Comparison of ENCODE assay signal across 9 cellular contexts in the genomic region with DNA sequence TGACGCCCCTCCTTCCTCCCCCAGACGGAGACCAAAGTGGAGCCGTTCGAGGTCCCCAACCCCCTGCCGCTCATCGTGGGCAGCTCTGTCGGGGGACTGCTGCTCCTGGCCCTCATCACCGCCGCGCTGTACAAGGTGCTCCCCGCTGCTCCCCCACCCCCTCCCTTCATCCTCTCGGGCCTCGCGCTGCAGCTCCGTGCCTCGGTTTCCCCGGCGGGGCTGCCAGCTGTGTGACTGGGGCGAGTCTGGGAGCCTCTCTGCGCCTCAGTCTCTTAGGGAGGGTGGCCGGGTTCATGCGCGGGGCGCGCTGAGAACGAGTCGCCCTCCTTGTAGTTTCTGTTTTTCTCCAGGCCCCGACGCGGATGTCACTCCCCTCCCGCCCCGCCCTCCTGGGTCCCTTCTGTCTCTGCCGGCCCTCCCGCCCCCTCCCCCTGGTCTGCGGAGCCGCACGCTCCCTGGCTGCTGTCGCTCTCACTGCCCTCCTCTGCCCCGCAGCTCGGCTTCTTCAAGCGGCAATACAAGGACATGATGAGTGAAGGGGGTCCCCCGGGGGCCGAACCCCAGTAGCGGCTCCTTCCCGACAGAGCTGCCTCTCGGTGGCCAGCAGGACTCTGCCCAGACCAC. TPM values are rescaled to one million over a fixed set of nuclear protein-coding genes. Genes with fewer than 3 reads are reported as not detected.
DNase-seq lines count a peak whose midpoint lies in the region; ATAC-seq and TF ChIP-seq lines count a peak whose summit lies in the region.
"Had no signal": no experiment of that assay in that cellular context is flagged by ENCODE, and none has a peak within 500 bp of the region (broad histone marks: within the 10 kb centered on the region; RNA-seq: fewer than 3 reads in every experiment).

No MANE protein-coding gene starts in this region.

- no peak overlapping the region for H3K27ac ChIP-seq in GM23338 (ENCODE audit: low read depth)
- no peak overlapping the region for H3K27ac ChIP-seq in esophagus (ENCODE audit: low read depth in 2 of 2, low read length in 1 of 2)
- peak overlapping the region in 4 of 8 donors; percentile 8 to 55 (median 37) for H3K27ac ChIP-seq in spleen
- H3K27ac ChIP-seq: epithelial cell of prostate had no signal

- no peak overlapping the region for H3K27ac Mint-ChIP-seq in GM23338

- H3K79me2 ChIP-seq in GM23338 (replicated peaks; ENCODE audit: insufficient read depth) = no peaks in the 10 kb centered on the region

- peak; percentile 67 for DNase-seq in GM23338 (ENCODE audit: low spot score)
- peak; percentile 9 to 28 for DNase-seq in activated CD4-positive, alpha-beta T cell treated with anti-CD3 and anti-CD28 coated beads for 4 hours
- DNase-seq in spleen = peak; percentile 84
- no peak for DNase-seq in nucleus accumbens (lab: John Stamatoyannopoulos, UW)
- DNase-seq in NCI-H1694 (lab: John Stamatoyannopoulos, UW) = no peak

- no peak for TF ChIP-seq POLR2A in spleen (IDR thresholded peaks at IDR 0.05)

- peaks cover 36% of the 10 kb centered on the region for H3K27me3 Mint-ChIP-seq in GM23338 (ENCODE audit: insufficient read depth, low read depth, poor library complexity)

- peak; percentile 53 for ATAC-seq in GM23338
- no peak for ATAC-seq in HG03175 (IDR thresholded peaks at IDR 0.05; ENCODE audit: unreplicated experiment)

- H3K9me3 ChIP-seq in esophagus (ENCODE audit: control insufficient read depth in 2 of 2, insufficient read depth in 1 of 2, low read depth in 1 of 2, low read length in 1 of 2) = peaks cover 0 to 6% of the 10 kb centered on the region in 2 donors
- no peaks in the 10 kb centered on the region for H3K9me3 ChIP-seq in spleen

- H3K4me3 ChIP-seq in GM23338 (peak overlapping the region; percentile 54), esophagus (ENCODE audit: low read depth in 1 of 2, low read length in 2 of 2) (peak overlapping the region; percentile 43 to 46), spleen (peak overlapping the region; percentile 23 to 74 (median 37))

- intact Hi-C loops in spleen (cut with DNase I; ENCODE audit: low total_unique reads) = no loop called here

- peak overlapping the region; percentile 69 for H3K4me3 Mint-ChIP-seq in GM23338

- H3K27me3 ChIP-seq in GM23338 (ENCODE audit: insufficient read depth) = peaks cover 39% of the 10 kb centered on the region
- peaks cover 0 to 4% of the 10 kb centered on the region in 2 donors for H3K27me3 ChIP-seq in esophagus (ENCODE audit: control insufficient read depth in 1 of 2, insufficient read depth in 2 of 2, low read length in 2 of 2)
- H3K27me3 ChIP-seq in spleen (replicated peaks in 1 of 7) = peaks cover 0 to 26% (median 0%) of the 10 kb centered on the region in 7 donors

- H3K9me3 Mint-ChIP-seq in GM23338 = peaks cover 4% of the 10 kb centered on the region; the same call in 1 of the 3 replicates

- H3K4me1 Mint-ChIP-seq in GM23338 = peaks cover 26% of the 10 kb centered on the region

- no peaks in the 10 kb centered on the region for H4K20me1 ChIP-seq in GM23338 (replicated peaks; ENCODE audit: insufficient read depth)

- H3K36me3 Mint-ChIP-seq in GM23338 (ENCODE audit: low read depth) = peaks cover 3% of the 10 kb centered on the region; the same call in 1 of the 3 replicates

- H3F3A ChIP-seq in GM23338 (replicated peaks; ENCODE audit: low read depth) = no peaks in the 10 kb centered on the region

- H3K4me2 ChIP-seq in GM23338 = peak overlapping the region; percentile 75

- H3K9me2 ChIP-seq in GM23338 (ENCODE audit: insufficient read depth) = no peaks in the 10 kb centered on the region

- H3K36me3 ChIP-seq in GM23338 (ENCODE audit: insufficient read depth) (no peaks in the 10 kb centered on the region), esophagus (ENCODE audit: control insufficient read depth in 2 of 2, insufficient read depth in 2 of 2, low read length in 1 of 2) (no peaks in the 10 kb centered on the region), spleen (peaks cover 0 to 67% (median 0%) of the 10 kb centered on the region in 6 donors)

- WGBS in esophagus, 2 donors = 3% methylated on average over 43 to 46 of the region's 46 CpGs
- 2 to 14% (median 3%) methylated on average over 27 to 46 of the region's 46 CpGs for WGBS in spleen, 5 donors

- H3K4me1 ChIP-seq in GM23338 (ENCODE audit: insufficient read depth) (peaks cover 12% of the 10 kb centered on the region), esophagus (ENCODE audit: control insufficient read depth in 2 of 2, insufficient read depth in 2 of 2, low read length in 1 of 2) (peaks cover 5 to 9% of the 10 kb centered on the region in 2 donors), spleen (peaks cover 0 to 23% (median 12%) of the 10 kb centered on the region in 6 donors)

- peak overlapping the region; percentile 90 for H2AFZ ChIP-seq in GM23338

- TF ChIP-seq CTCF in GM23338 (conservative IDR thresholded peaks at IDR 0.05; ENCODE audit: low read depth in 2 of 2) = no peak
- no peak for TF ChIP-seq CTCF in spleen (IDR thresholded peaks at IDR 0.05 in 8 of 11, conservative IDR thresholded peaks at IDR 0.05 in 3 of 11)

TF ChIP-seq in GM23338, 12 proteins besides CTCF, POLR2A, EP300 and RAD21:
- TF ChIP-seq, protein P1, sequence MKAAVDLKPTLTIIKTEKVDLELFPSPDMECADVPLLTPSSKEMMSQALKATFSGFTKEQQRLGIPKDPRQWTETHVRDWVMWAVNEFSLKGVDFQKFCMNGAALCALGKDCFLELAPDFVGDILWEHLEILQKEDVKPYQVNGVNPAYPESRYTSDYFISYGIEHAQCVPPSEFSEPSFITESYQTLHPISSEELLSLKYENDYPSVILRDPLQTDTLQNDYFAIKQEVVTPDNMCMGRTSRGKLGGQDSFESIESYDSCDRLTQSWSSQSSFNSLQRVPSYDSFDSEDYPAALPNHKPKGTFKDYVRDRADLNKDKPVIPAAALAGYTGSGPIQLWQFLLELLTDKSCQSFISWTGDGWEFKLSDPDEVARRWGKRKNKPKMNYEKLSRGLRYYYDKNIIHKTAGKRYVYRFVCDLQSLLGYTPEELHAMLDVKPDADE (IDR thresholded peaks at IDR 0.05) = no peak
- TF ChIP-seq, protein P2, sequence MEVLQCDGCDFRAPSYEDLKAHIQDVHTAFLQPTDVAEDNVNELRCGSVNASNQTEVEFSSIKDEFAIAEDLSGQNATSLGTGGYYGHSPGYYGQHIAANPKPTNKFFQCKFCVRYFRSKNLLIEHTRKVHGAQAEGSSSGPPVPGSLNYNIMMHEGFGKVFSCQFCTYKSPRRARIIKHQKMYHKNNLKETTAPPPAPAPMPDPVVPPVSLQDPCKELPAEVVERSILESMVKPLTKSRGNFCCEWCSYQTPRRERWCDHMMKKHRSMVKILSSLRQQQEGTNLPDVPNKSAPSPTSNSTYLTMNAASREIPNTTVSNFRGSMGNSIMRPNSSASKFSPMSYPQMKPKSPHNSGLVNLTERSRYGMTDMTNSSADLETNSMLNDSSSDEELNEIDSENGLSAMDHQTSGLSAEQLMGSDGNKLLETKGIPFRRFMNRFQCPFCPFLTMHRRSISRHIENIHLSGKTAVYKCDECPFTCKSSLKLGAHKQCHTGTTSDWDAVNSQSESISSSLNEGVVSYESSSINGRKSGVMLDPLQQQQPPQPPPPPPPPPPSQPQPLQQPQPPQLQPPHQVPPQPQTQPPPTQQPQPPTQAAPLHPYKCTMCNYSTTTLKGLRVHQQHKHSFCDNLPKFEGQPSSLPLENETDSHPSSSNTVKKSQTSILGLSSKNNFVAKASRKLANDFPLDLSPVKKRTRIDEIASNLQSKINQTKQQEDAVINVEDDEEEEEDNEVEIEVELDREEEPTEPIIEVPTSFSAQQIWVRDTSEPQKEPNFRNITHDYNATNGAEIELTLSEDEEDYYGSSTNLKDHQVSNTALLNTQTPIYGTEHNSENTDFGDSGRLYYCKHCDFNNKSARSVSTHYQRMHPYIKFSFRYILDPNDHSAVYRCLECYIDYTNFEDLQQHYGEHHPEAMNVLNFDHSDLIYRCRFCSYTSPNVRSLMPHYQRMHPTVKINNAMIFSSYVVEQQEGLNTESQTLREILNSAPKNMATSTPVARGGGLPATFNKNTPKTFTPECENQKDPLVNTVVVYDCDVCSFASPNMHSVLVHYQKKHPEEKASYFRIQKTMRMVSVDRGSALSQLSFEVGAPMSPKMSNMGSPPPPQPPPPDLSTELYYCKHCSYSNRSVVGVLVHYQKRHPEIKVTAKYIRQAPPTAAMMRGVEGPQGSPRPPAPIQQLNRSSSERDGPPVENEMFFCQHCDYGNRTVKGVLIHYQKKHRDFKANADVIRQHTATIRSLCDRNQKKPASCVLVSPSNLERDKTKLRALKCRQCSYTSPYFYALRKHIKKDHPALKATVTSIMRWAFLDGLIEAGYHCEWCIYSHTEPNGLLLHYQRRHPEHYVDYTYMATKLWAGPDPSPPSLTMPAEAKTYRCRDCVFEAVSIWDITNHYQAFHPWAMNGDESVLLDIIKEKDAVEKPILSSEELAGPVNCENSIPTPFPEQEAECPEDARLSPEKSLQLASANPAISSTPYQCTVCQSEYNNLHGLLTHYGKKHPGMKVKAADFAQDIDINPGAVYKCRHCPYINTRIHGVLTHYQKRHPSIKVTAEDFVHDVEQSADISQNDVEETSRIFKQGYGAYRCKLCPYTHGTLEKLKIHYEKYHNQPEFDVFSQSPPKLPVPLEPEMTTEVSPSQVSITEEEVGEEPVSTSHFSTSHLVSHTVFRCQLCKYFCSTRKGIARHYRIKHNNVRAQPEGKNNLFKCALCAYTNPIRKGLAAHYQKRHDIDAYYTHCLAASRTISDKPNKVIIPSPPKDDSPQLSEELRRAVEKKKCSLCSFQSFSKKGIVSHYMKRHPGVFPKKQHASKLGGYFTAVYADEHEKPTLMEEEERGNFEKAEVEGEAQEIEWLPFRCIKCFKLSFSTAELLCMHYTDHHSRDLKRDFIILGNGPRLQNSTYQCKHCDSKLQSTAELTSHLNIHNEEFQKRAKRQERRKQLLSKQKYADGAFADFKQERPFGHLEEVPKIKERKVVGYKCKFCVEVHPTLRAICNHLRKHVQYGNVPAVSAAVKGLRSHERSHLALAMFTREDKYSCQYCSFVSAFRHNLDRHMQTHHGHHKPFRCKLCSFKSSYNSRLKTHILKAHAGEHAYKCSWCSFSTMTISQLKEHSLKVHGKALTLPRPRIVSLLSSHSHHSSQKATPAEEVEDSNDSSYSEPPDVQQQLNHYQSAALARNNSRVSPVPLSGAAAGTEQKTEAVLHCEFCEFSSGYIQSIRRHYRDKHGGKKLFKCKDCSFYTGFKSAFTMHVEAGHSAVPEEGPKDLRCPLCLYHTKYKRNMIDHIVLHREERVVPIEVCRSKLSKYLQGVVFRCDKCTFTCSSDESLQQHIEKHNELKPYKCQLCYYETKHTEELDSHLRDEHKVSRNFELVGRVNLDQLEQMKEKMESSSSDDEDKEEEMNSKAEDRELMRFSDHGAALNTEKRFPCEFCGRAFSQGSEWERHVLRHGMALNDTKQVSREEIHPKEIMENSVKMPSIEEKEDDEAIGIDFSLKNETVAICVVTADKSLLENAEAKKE (CRISPR knock-in tag; IDR thresholded peaks at IDR 0.05) = no peak
- TF ChIP-seq STAT1 (IDR thresholded peaks at IDR 0.05; ENCODE audit: unreplicated experiment) (no peak), EZH2 (IDR thresholded peaks at IDR 0.05; ENCODE audit: low read depth, unreplicated experiment) (no peak)

RNA-seq across cellular contexts. Expression of a gene that starts 23.7 kb away (rescaled TPM):
- 0.12 TPM in 1 of 2 replicates, not detected in the other for total RNA-seq in GM23338 (2014; rRNA removed; shearing (Covaris generic))
- not detected in 2 replicates for polyA plus RNA-seq in GM23338 (2016; fragmentation: Nextera tagmentation; extraction: Ambion mirVana)
- 1 to 10 TPM; 1.1 to 1.5 TPM for polyA plus RNA-seq in esophagus
- 100 to 1,000 TPM in 5 of 7 donors, 10 to 100 TPM in 2; 52.1 to 330 (median 161) TPM for total RNA-seq in spleen
- polyA plus RNA-seq in spleen = 10 to 100 TPM in 2 of 3 donors, 1 to 10 TPM in 1; 8.9 to 45.5 (median 30.5) TPM
- total RNA-seq: NCI-H460 had no signal

Comparison
In these comparisons a context has a peak if more than half of its experiments do, and no peak if none do; other contexts are left out.
1. DNase-seq: peak in GM23338 (single experiment), activated CD4-positive, alpha-beta T cell treated with anti-CD3 and anti-CD28 coated beads for 4 hours (2 of 2) and spleen (single experiment); none in nucleus accumbens (0 of 56) and NCI-H1694 (single experiment).
2. Peak in every context shown above with its lines, with median percentiles within 50 percentile points of each other: H3K4me3 ChIP-seq.